8 cellular contexts compared by ENCODE assay signal in genomic region chr10:17616403-17617030, GRCh38. TPM values are rescaled to one million over a fixed set of nuclear protein-coding genes. Genes with fewer than 3 reads are reported as not detected.
DNase-seq lines count a peak whose midpoint lies in the region; ATAC-seq and TF ChIP-seq lines count a peak whose summit lies in the region.

No MANE protein-coding gene starts in this region.

- in situ Hi-C loops in Panc1 (cut with HindIII; ENCODE audit: low pct_unique_long_range_greater_than_20kb, low sequenced_read_pairs), result no loop called here

- no peaks in the 10 kb centered on the region for H3K9me3 Mint-ChIP-seq in activated naive CD4-positive, alpha-beta T cell treated with anti-CD3 and anti-CD28 coated beads, Interleukin-2, amount 50 U/mL, for 24 hours

- H3K4me3 Mint-ChIP-seq in activated naive CD4-positive, alpha-beta T cell treated with anti-CD3 and anti-CD28 coated beads, Interleukin-2, amount 50 U/mL, for 24 hours, result peak overlapping the region; percentile 57

- intact Hi-C loops in Panc1 (cut with micrococcal nuclease; ENCODE audit: unreplicated experiment), result no loop called here
- intact Hi-C loops in vagina (cut with DNase I), result no loop called here

- TF ChIP-seq CTCF in AG04450 (IDR thresholded peaks at IDR 0.05; ENCODE audit: low read depth, low read length) (no peak), Panc1 (IDR thresholded peaks at IDR 0.05) (no peak), vagina (IDR thresholded peaks at IDR 0.05) (no peak)

- H3K4me1 ChIP-seq in Panc1 (ENCODE audit: control insufficient read depth, insufficient read depth, low read length), result no peaks in the 10 kb centered on the region
- peaks cover 11% of the 10 kb centered on the region for H3K4me1 ChIP-seq in vagina

- DNase-seq in AG04450 (ENCODE audit: low read depth, low spot score) (no peak), Panc1 (ENCODE audit: low read depth, low spot score) (no peak), glomerular visceral epithelial cell (ENCODE audit: extremely low spot score) (peak; percentile 72), nucleus accumbens (lab: John Stamatoyannopoulos, UW) (peak in 36 of 56 donors; percentile 6 to 74 (median 20)), vagina (ENCODE audit: extremely low spot score in 2 of 2) (no peak)

- peaks cover 13% of the 10 kb centered on the region for H3K27me3 Mint-ChIP-seq in activated naive CD4-positive, alpha-beta T cell treated with anti-CD3 and anti-CD28 coated beads, Interleukin-2, amount 50 U/mL, for 24 hours

- CTCF ChIA-PET in AG04450 (lab: Charles Lee) (interaction anchor here (0.6 to 2.1 kb wide), 7 partner anchors 8 to 622 kb away, joined by 3 to 13 read pairs (median 5); no protein-coding TSS in a partner anchor), Panc1 (lab: Charles Lee) (interaction anchor here (0.5 to 0.7 kb wide), 3 partner anchors 102 to 794 kb away, joined by 3 to 9 read pairs (median 5); no protein-coding TSS in a partner anchor)

- H3K36me3 ChIP-seq in Panc1 (ENCODE audit: control insufficient read depth, insufficient read depth, low read length) (no peaks in the 10 kb centered on the region; the same call in 1 of the 2 replicates), vagina (no peaks in the 10 kb centered on the region)

- H3K27ac ChIP-seq in AG04450 (ENCODE audit: low read depth, low read length) (no peak overlapping the region), Panc1 (ENCODE audit: low read length) (peak overlapping the region; percentile 84), vagina (peak overlapping the region; percentile 80)

- peak overlapping the region; percentile 79 for H3K4me3 ChIP-seq in AG04450 (ENCODE audit: low read depth, low read length)
- peak overlapping the region; percentile 66 to 80 for H3K4me3 ChIP-seq in Panc1 (ENCODE audit: low read depth in 2 of 2, low read length in 2 of 2)
- H3K4me3 ChIP-seq in vagina, result peak overlapping the region; percentile 75 to 97

- no peak for TF ChIP-seq POLR2A in vagina (IDR thresholded peaks at IDR 0.05)

- H3K9me3 ChIP-seq in AG04450 (ENCODE audit: control insufficient read depth, insufficient read depth, low read length) (no peaks in the 10 kb centered on the region; the same call in 1 of the 2 replicates), Panc1 (ENCODE audit: control insufficient read depth, insufficient read depth, low read depth, low read length) (no peaks in the 10 kb centered on the region), vagina (no peaks in the 10 kb centered on the region)

- H3K27ac Mint-ChIP-seq in activated naive CD4-positive, alpha-beta T cell treated with anti-CD3 and anti-CD28 coated beads, Interleukin-2, amount 50 U/mL, for 24 hours, result no peak overlapping the region

- H3K36me3 Mint-ChIP-seq in activated naive CD4-positive, alpha-beta T cell treated with anti-CD3 and anti-CD28 coated beads, Interleukin-2, amount 50 U/mL, for 24 hours, result no peaks in the 10 kb centered on the region

- BruUV-seq in Panc1 (replicated peaks; lab: Mats Ljungman, UMichigan), result no TSS peak

- no peaks in the 10 kb centered on the region for H3K27me3 ChIP-seq in AG04450 (ENCODE audit: control insufficient read depth, insufficient read depth, low read length)
- H3K27me3 ChIP-seq in Panc1 (ENCODE audit: control insufficient read depth, insufficient read depth, low read length), result no peaks in the 10 kb centered on the region
- H3K27me3 ChIP-seq in vagina, result no peaks in the 10 kb centered on the region

- peak; percentile 32 for ATAC-seq in GM18861 (IDR thresholded peaks at IDR 0.05; ENCODE audit: unreplicated experiment)
- ATAC-seq in HG03045 (IDR thresholded peaks at IDR 0.05; ENCODE audit: unreplicated experiment), result peak; percentile 47
- peak; percentile 81 for ATAC-seq in Panc1

- H3K4me1 Mint-ChIP-seq in activated naive CD4-positive, alpha-beta T cell treated with anti-CD3 and anti-CD28 coated beads, Interleukin-2, amount 50 U/mL, for 24 hours, result peaks cover 7% of the 10 kb centered on the region

- POLR2A ChIA-PET in AG04450 (lab: Yijun Ruan, JAX) (interaction anchor here (0.6 to 2.3 kb wide), 6 partner anchors 27 to 731 kb away, joined by 3 to 30 read pairs (median 6); partner anchors contain the start of gene STAM), Panc1 (lab: Charles Lee) (interaction anchor here (0.6 kb wide), 2 partner anchors 600 to 1369 kb away, joined by 4 to 9 read pairs; no protein-coding TSS in a partner anchor)

RNA-seq across cellular contexts. Expression of gene HACD1, which starts 0.7 kb away (rescaled TPM):
- polyA plus RNA-seq in AG04450 (2011; rRNA removed), result 42.0 and 53.7 TPM in 2 replicates
- polyA minus RNA-seq in AG04450 (2011; rRNA and poly(A)+ RNA removed), result 10.4 and 17.4 TPM in 2 replicates
- 53.1 TPM for total RNA-seq in Panc1 (2021; ENCODE audit: unreplicated experiment)
- 31.1 TPM for polyA plus RNA-seq in Panc1 (2012; ENCODE audit: insufficient read length)
- total RNA-seq in vagina, result 6.4 TPM

RNA-seq across cellular contexts. Expression of gene STAM, which starts 27.4 kb away (rescaled TPM):
- 31.3 and 43.6 TPM in 2 replicates for polyA plus RNA-seq in AG04450 (2011; rRNA removed)
- 28.5 and 34.5 TPM in 2 replicates for polyA minus RNA-seq in AG04450 (2011; rRNA and poly(A)+ RNA removed)
- total RNA-seq in Panc1 (2021; ENCODE audit: unreplicated experiment) (18.9 TPM), vagina (16.0 TPM)
- 9.6 TPM for polyA plus RNA-seq in Panc1 (2012; ENCODE audit: insufficient read length)

Comparison
In these comparisons a context has a peak if more than half of its experiments do, and no peak if none do; other contexts are left out.
1. DNase-seq: peak in glomerular visceral epithelial cell (single experiment) and nucleus accumbens (36 of 56); none in AG04450 (single experiment), Panc1 (single experiment) and vagina (0 of 2).
2. Peak in every context shown above with its lines, with median percentiles within 50 percentile points of each other: H3K4me3 ChIP-seq and ATAC-seq.